ENCODE assay signal across 8 cellular contexts in the genomic region with DNA sequence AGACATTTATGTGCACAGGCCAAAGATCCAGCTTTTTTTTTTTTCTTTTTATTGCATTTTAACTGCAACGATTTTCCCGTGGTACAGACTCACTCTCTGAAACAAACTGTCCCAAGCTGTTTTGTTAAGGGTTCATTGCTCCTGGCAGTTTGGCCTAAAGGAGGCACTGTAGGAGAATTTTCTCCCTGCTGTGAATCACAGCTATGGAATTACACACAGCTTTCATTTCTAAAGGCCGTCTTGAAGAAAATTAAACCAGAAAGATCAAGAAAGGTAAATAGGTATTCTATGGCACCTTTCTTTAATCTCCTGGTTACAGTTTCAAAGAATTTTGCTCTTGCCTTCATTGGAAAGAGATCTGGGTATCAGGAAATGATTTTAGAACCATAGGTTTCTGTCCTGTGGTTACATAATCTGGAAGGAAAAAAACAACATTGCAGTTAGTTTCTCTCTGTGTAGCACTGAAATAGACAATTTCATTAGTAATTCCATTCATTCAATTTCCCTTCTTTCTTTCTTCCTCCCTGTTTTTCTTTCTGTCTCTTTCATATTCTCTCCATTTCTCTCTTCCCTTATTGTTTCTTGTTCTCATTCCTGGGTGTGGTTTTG. TPM values are rescaled to one million over a fixed set of nuclear protein-coding genes. Genes with fewer than 3 reads are reported as not detected.
DNase-seq lines count a peak whose midpoint lies in the region; FAIRE-seq and TF ChIP-seq lines count a peak whose summit lies in the region.

No MANE protein-coding gene starts in this region.

- CTCF ChIA-PET in Caco-2 (lab: Charles Lee), result interaction anchor here (0.6 to 2.8 kb wide), 12 partner anchors 15 to 1292 kb away, joined by 3 to 62 read pairs (median 4); no protein-coding TSS in a partner anchor

- POLR2A ChIA-PET in Caco-2 (lab: Charles Lee), result no interaction called here

- FAIRE-seq in small intestine (lab: Jason Lieb, UNC), result peak; percentile 47
- FAIRE-seq in GM19239 (lab: Jason Lieb, UNC), result no peak

- 2 to 11% (median 9%) methylated on average over 3 of the region's 3 CpGs for WGBS in small intestine, 3 donors

- H3K27me3 ChIP-seq in Caco-2 (replicated peaks; ENCODE audit: control insufficient read depth, insufficient read depth, low read length) (no peaks in the 10 kb centered on the region), small intestine (ENCODE audit: control insufficient read depth in 2 of 2, insufficient read depth in 2 of 2, low read length in 2 of 2) (no peaks in the 10 kb centered on the region)

- no peaks in the 10 kb centered on the region for H3K36me3 Mint-ChIP-seq in Caco-2 (ENCODE audit: insufficient read depth, unreplicated experiment)
- H3K36me3 Mint-ChIP-seq in brain, result no peaks in the 10 kb centered on the region

- intact Hi-C loops in Caco-2 (cut with micrococcal nuclease; ENCODE audit: unreplicated experiment), result loop anchor here (1.0 kb wide), 1 partner anchor 141 kb away; no protein-coding TSS in a partner anchor

- no peak overlapping the region for H3K27ac Mint-ChIP-seq in Caco-2 (ENCODE audit: unreplicated experiment)
- H3K27ac Mint-ChIP-seq in brain, result peak overlapping the region in 3 of 5 experiments; percentile 6 to 55 (median 47)

- H3K27ac ChIP-seq in small intestine (ENCODE audit: low read depth in 1 of 2, low read length in 1 of 2), result peak overlapping the region; percentile 48 to 54

- H3K4me3 ChIP-seq in Caco-2 (ENCODE audit: low read depth, low read length) (no peak overlapping the region), small intestine (ENCODE audit: low read depth in 1 of 2, low read length in 2 of 2) (no peak overlapping the region)

- H3K4me1 Mint-ChIP-seq in Caco-2 (ENCODE audit: low read depth, unreplicated experiment) (peaks cover 7% of the 10 kb centered on the region), brain (peaks cover 25% of the 10 kb centered on the region)

- DNase-seq in Caco-2 (peak in 1 of 2 experiments; percentile 43), inferior parietal cortex (ENCODE audit: extremely low spot score) (peak; percentile 88), small intestine (peak; percentile 92), GM19239 (ENCODE audit: insufficient read length, low spot score) (no peak), HUDEP-2 (lab: John Stamatoyannopoulos, UW; ENCODE audit: unreplicated experiment in 76 of 76) (no peak)
- no peak for DNase-seq in activated naive CD4-positive, alpha-beta T cell treated with Interleukin-2 at 50 U/mL for 16 hours

- peak overlapping the region; percentile 19 for H3K4me3 Mint-ChIP-seq in Caco-2 (ENCODE audit: unreplicated experiment)
- H3K4me3 Mint-ChIP-seq in brain, result peak overlapping the region in 4 of 5 experiments; percentile 5 to 73 (median 42)

- no peak for TF ChIP-seq EP300 in Ishikawa (IDR thresholded peaks at IDR 0.05; ENCODE audit: borderline replicate concordance)

- H3K9me3 Mint-ChIP-seq in Caco-2 (ENCODE audit: unreplicated experiment) (no peaks in the 10 kb centered on the region), brain (no peaks in the 10 kb centered on the region)

- H3K4me1 ChIP-seq in Caco-2, result no peaks in the 10 kb centered on the region
- H3K4me1 ChIP-seq in small intestine (ENCODE audit: control insufficient read depth in 2 of 2, insufficient read depth in 1 of 2, low read depth in 1 of 2, low read length in 1 of 2), result peaks cover 0 to 10% of the 10 kb centered on the region in 2 donors

- peak; percentile 51 to 80 for TF ChIP-seq CTCF in Caco-2 (IDR thresholded peaks at IDR 0.05; ENCODE audit: insufficient read depth in 1 of 2, low read depth in 1 of 2, low read length in 1 of 2, severe bottlenecking in 1 of 2, unreplicated experiment in 1 of 2)
- peak; percentile 57 to 59 for TF ChIP-seq CTCF in brain (conservative IDR thresholded peaks at IDR 0.05)

- TF ChIP-seq RAD21 in Ishikawa (IDR thresholded peaks at IDR 0.05; ENCODE audit: low read depth), result peak; percentile 66

- no TSS peak for BruUV-seq in Caco-2 (replicated peaks; lab: Mats Ljungman, UMichigan)

- H3K27me3 Mint-ChIP-seq in Caco-2 (ENCODE audit: insufficient read depth, unreplicated experiment) (peaks cover 2% of the 10 kb centered on the region), brain (no peaks in the 10 kb centered on the region)

- no peaks in the 10 kb centered on the region for H3K9me3 ChIP-seq in Caco-2
- H3K9me3 ChIP-seq in small intestine (ENCODE audit: control insufficient read depth, low read depth), result no peaks in the 10 kb centered on the region

- no peaks in the 10 kb centered on the region for H3K36me3 ChIP-seq in Caco-2 (ENCODE audit: control insufficient read depth, insufficient read depth, low read length)
- H3K36me3 ChIP-seq in small intestine (ENCODE audit: control insufficient read depth in 2 of 2, insufficient read depth in 2 of 2, low read length in 2 of 2), result no peaks in the 10 kb centered on the region

TF ChIP-seq in Ishikawa, 13 proteins besides CTCF, POLR2A, EP300 and RAD21:
- TF ChIP-seq TEAD4 (IDR thresholded peaks at IDR 0.05) (no peak), ZBTB7A (IDR thresholded peaks at IDR 0.05; ENCODE audit: low read depth) (no peak), FOXM1 (IDR thresholded peaks at IDR 0.05; ENCODE audit: borderline replicate concordance, low read depth) (no peak), CEBPB (IDR thresholded peaks at IDR 0.05) (no peak), EGR1 (IDR thresholded peaks at IDR 0.05) (no peak), TCF12 (IDR thresholded peaks at IDR 0.05; ENCODE audit: low read depth) (no peak), YY1 (IDR thresholded peaks at IDR 0.05; ENCODE audit: low read depth) (no peak), TAF1 (IDR thresholded peaks at IDR 0.05; ENCODE audit: low read depth) (no peak), NFIC (IDR thresholded peaks at IDR 0.05) (no peak), CREB1 (IDR thresholded peaks at IDR 0.05; ENCODE audit: low read depth) (no peak)
- TF ChIP-seq, protein P1, sequence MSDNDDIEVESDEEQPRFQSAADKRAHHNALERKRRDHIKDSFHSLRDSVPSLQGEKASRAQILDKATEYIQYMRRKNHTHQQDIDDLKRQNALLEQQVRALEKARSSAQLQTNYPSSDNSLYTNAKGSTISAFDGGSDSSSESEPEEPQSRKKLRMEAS (IDR thresholded peaks at IDR 0.05), result no peak
- TF ChIP-seq, protein P2, sequence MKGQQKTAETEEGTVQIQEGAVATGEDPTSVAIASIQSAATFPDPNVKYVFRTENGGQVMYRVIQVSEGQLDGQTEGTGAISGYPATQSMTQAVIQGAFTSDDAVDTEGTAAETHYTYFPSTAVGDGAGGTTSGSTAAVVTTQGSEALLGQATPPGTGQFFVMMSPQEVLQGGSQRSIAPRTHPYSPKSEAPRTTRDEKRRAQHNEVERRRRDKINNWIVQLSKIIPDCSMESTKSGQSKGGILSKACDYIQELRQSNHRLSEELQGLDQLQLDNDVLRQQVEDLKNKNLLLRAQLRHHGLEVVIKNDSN (IDR thresholded peaks at IDR 0.05), result no peak
- TF ChIP-seq, protein P3, sequence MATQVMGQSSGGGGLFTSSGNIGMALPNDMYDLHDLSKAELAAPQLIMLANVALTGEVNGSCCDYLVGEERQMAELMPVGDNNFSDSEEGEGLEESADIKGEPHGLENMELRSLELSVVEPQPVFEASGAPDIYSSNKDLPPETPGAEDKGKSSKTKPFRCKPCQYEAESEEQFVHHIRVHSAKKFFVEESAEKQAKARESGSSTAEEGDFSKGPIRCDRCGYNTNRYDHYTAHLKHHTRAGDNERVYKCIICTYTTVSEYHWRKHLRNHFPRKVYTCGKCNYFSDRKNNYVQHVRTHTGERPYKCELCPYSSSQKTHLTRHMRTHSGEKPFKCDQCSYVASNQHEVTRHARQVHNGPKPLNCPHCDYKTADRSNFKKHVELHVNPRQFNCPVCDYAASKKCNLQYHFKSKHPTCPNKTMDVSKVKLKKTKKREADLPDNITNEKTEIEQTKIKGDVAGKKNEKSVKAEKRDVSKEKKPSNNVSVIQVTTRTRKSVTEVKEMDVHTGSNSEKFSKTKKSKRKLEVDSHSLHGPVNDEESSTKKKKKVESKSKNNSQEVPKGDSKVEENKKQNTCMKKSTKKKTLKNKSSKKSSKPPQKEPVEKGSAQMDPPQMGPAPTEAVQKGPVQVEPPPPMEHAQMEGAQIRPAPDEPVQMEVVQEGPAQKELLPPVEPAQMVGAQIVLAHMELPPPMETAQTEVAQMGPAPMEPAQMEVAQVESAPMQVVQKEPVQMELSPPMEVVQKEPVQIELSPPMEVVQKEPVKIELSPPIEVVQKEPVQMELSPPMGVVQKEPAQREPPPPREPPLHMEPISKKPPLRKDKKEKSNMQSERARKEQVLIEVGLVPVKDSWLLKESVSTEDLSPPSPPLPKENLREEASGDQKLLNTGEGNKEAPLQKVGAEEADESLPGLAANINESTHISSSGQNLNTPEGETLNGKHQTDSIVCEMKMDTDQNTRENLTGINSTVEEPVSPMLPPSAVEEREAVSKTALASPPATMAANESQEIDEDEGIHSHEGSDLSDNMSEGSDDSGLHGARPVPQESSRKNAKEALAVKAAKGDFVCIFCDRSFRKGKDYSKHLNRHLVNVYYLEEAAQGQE (IDR thresholded peaks at IDR 0.05; ENCODE audit: low read depth), result no peak

RNA-seq across cellular contexts. Expression of a gene that starts 51.2 kb away (rescaled TPM):
- total RNA-seq in Caco-2 (2022), result 0.12 and 0.20 TPM in 2 replicates
- 25.9 TPM for polyA plus RNA-seq in brain (ENCODE audit: insufficient read depth, low read depth, low replicate concordance)
- 100 to 1,000 TPM in 1 of 3 donors, 10 to 100 TPM in 2; 70.0 to 210 (median 98.5) TPM for polyA plus RNA-seq in small intestine

RNA-seq across cellular contexts. Expression of a gene that starts 59.4 kb away (rescaled TPM):
- not detected in 2 replicates for total RNA-seq in Caco-2 (2022)
- polyA plus RNA-seq in brain (ENCODE audit: insufficient read depth, low read depth, low replicate concordance) (0.53 TPM), small intestine (1 to 10 TPM in 1 of 3 donors, under 1 TPM in 1, not detected in 1; 0.09 to 1.4 TPM)

Comparison
In these comparisons a context has a peak if more than half of its experiments do, and no peak if none do; other contexts are left out.
1. DNase-seq: peak in inferior parietal cortex (single experiment) and small intestine (single experiment); none in GM19239 (single experiment), HUDEP-2 (0 of 76) and activated naive CD4-positive, alpha-beta T cell treated with Interleukin-2 at 50 U/mL for 16 hours (single experiment).